In the genomic region with DNA sequence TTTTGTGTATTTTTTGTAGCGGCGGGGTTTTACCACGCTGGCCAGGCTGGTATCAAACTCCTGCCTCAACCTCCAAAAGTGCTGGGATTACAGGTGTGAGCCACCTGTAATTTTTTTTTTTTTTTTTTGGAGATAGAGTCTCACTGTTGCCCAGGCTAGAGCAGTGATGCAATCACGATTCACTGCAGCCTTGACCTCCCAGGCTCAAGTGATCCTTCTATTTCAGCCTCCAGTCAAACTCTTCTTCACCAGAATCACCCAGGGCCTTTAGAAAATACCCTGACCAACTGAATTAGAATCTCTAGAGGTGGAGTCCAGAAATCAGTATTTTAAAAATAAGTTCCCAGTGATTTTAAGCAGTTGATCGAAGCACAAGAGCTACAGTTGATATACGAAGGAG, we compare ENCODE assay signal across 15 cellular contexts. TPM values are rescaled to one million over a fixed set of nuclear protein-coding genes. Genes with fewer than 3 reads are reported as not detected.
A peak's percentile ranks its signal among the peaks of the same experiment; 100 is the strongest.
DNase-seq lines count a peak whose midpoint lies in the region; ATAC-seq and TF ChIP-seq lines count a peak whose summit lies in the region.
"Had no signal": no experiment of that assay in that cellular context is flagged by ENCODE, and none has a peak within 500 bp of the region (broad histone marks: within the 10 kb centered on the region; RNA-seq: fewer than 3 reads in every experiment).

No MANE protein-coding gene starts in this region.

- peak overlapping the region; percentile 29 to 59 for H3K4me3 ChIP-seq in mucosa of rectum (ENCODE audit: low read length in 2 of 2)
- H3K4me3 ChIP-seq: ascending aorta had no signal

- no peaks in the 10 kb centered on the region for H3K9me3 ChIP-seq in mucosa of rectum (ENCODE audit: control insufficient read depth in 2 of 2, low read length in 2 of 2)
- H3K9me3 ChIP-seq: ascending aorta, SK-N-SH had no signal

- DNase-seq in activated naive CD8-positive, alpha-beta T cell treated with anti-CD3 and anti-CD28 coated beads, Interleukin-2, amount 10 ng/mL, durations not matched to agents 7 days and 5 days = no peak
- DNase-seq in activated naive CD8-positive, alpha-beta T cell treated with anti-CD3 and anti-CD28 coated beads for 36 hours = no peak
- DNase-seq in chondrocyte (ENCODE audit: low spot score) (no peak), type B pancreatic cell (ENCODE audit: extremely low spot score, unreplicated experiment) (no peak), AML-193 (lab: John Stamatoyannopoulos, UW) (no peak)
- no peak for DNase-seq in T-helper 2 cell treated with Interferon-gamma antibody and Interleukin-4, amounts not matched to agents 5 μg/mL and 100 μg/mL, for 36 hours (ENCODE audit: low spot score)
- DNase-seq: GOT3; NCI-H446 treated with DMSO at 0.1 percent for 48 hours; SK-N-SH; stimulated activated CD8-positive, alpha-beta memory T cell treated with anti-CD3 and anti-CD28 coated beads, Interleukin-4, amount 100 ng/mL, for 48 hours had no signal

- H3K9me3 Mint-ChIP-seq in activated naive CD8-positive, alpha-beta T cell treated with anti-CD3 and anti-CD28 coated beads, Interleukin-2, amount 10 ng/mL, durations not matched to agents 7 days and 5 days = no peaks in the 10 kb centered on the region
- H3K9me3 Mint-ChIP-seq in activated naive CD8-positive, alpha-beta T cell treated with anti-CD3 and anti-CD28 coated beads for 36 hours = no peaks in the 10 kb centered on the region
- H3K9me3 Mint-ChIP-seq in chondrocyte (ENCODE audit: low read depth) = no peaks in the 10 kb centered on the region
- no peaks in the 10 kb centered on the region for H3K9me3 Mint-ChIP-seq in type B pancreatic cell
- no peaks in the 10 kb centered on the region for H3K9me3 Mint-ChIP-seq in T-helper 2 cell treated with Interferon-gamma antibody and Interleukin-4, amounts not matched to agents 5 μg/mL and 100 μg/mL, for 36 hours

- POLR2A ChIA-PET in activated naive CD8-positive, alpha-beta T cell treated with anti-CD3 and anti-CD28 coated beads, Interleukin-2, amount 10 ng/mL, durations not matched to agents 7 days and 5 days (lab: Charles Lee) = interaction anchor here (4.0 kb wide), 1 partner anchor 14 kb away, joined by 14 read pairs; the partner anchor contains the start of gene KAT2A

- H3K27ac ChIP-seq in mucosa of rectum (ENCODE audit: low read depth in 2 of 2, low read length in 2 of 2) = peak overlapping the region; percentile 91 to 95

- peaks cover 22% of the 10 kb centered on the region for H3K36me3 Mint-ChIP-seq in activated naive CD8-positive, alpha-beta T cell treated with anti-CD3 and anti-CD28 coated beads, Interleukin-2, amount 10 ng/mL, durations not matched to agents 7 days and 5 days
- peaks cover 9% of the 10 kb centered on the region for H3K36me3 Mint-ChIP-seq in activated naive CD8-positive, alpha-beta T cell treated with anti-CD3 and anti-CD28 coated beads for 36 hours
- H3K36me3 Mint-ChIP-seq in chondrocyte (ENCODE audit: low read depth) = peaks cover 15% of the 10 kb centered on the region
- peaks cover 3% of the 10 kb centered on the region for H3K36me3 Mint-ChIP-seq in type B pancreatic cell
- peaks cover 21% of the 10 kb centered on the region for H3K36me3 Mint-ChIP-seq in T-helper 2 cell treated with Interferon-gamma antibody and Interleukin-4, amounts not matched to agents 5 μg/mL and 100 μg/mL, for 36 hours (ENCODE audit: low read depth)

- H3K4me1 Mint-ChIP-seq in activated naive CD8-positive, alpha-beta T cell treated with anti-CD3 and anti-CD28 coated beads, Interleukin-2, amount 10 ng/mL, durations not matched to agents 7 days and 5 days = peaks cover 37% of the 10 kb centered on the region
- H3K4me1 Mint-ChIP-seq in activated naive CD8-positive, alpha-beta T cell treated with anti-CD3 and anti-CD28 coated beads for 36 hours = peaks cover 64% of the 10 kb centered on the region
- H3K4me1 Mint-ChIP-seq in chondrocyte (ENCODE audit: low read depth) (peaks cover 57% of the 10 kb centered on the region), type B pancreatic cell (ENCODE audit: unreplicated experiment) (peaks cover 22% of the 10 kb centered on the region)
- peaks cover 24% of the 10 kb centered on the region for H3K4me1 Mint-ChIP-seq in T-helper 2 cell treated with Interferon-gamma antibody and Interleukin-4, amounts not matched to agents 5 μg/mL and 100 μg/mL, for 36 hours (ENCODE audit: low read depth)

- no peak for ATAC-seq in activated naive CD8-positive, alpha-beta T cell treated with anti-CD3 and anti-CD28 coated beads, Interleukin-2, amount 10 ng/mL, durations not matched to agents 7 days and 5 days (ENCODE audit: low read depth)
- ATAC-seq in GM21737 (IDR thresholded peaks at IDR 0.05; ENCODE audit: unreplicated experiment) = no peak

- no peak for TF ChIP-seq CTCF in chondrocyte (IDR thresholded peaks at IDR 0.05)
- no peak for TF ChIP-seq CTCF in type B pancreatic cell (conservative IDR thresholded peaks at IDR 0.05)

- H3K4me3 Mint-ChIP-seq in activated naive CD8-positive, alpha-beta T cell treated with anti-CD3 and anti-CD28 coated beads, Interleukin-2, amount 10 ng/mL, durations not matched to agents 7 days and 5 days = no peak overlapping the region
- no peak overlapping the region for H3K4me3 Mint-ChIP-seq in activated naive CD8-positive, alpha-beta T cell treated with anti-CD3 and anti-CD28 coated beads for 36 hours
- H3K4me3 Mint-ChIP-seq in chondrocyte (ENCODE audit: unreplicated experiment) = no peak overlapping the region
- H3K4me3 Mint-ChIP-seq in type B pancreatic cell = peak overlapping the region; percentile 72
- no peak overlapping the region for H3K4me3 Mint-ChIP-seq in T-helper 2 cell treated with Interferon-gamma antibody and Interleukin-4, amounts not matched to agents 5 μg/mL and 100 μg/mL, for 36 hours

- H3K27me3 ChIP-seq in mucosa of rectum (ENCODE audit: control insufficient read depth in 2 of 2, insufficient read depth in 2 of 2, low read length in 2 of 2) = no peaks in the 10 kb centered on the region
- H3K27me3 ChIP-seq: ascending aorta had no signal

- H3K27ac Mint-ChIP-seq in activated naive CD8-positive, alpha-beta T cell treated with anti-CD3 and anti-CD28 coated beads, Interleukin-2, amount 10 ng/mL, durations not matched to agents 7 days and 5 days = peak overlapping the region; percentile 61
- no peak overlapping the region for H3K27ac Mint-ChIP-seq in activated naive CD8-positive, alpha-beta T cell treated with anti-CD3 and anti-CD28 coated beads for 36 hours
- H3K27ac Mint-ChIP-seq in chondrocyte (ENCODE audit: unreplicated experiment) = peak overlapping the region; percentile 38
- peak overlapping the region; percentile 87 for H3K27ac Mint-ChIP-seq in type B pancreatic cell
- H3K27ac Mint-ChIP-seq in T-helper 2 cell treated with Interferon-gamma antibody and Interleukin-4, amounts not matched to agents 5 μg/mL and 100 μg/mL, for 36 hours = no peak overlapping the region

- no peaks in the 10 kb centered on the region for H3K27me3 Mint-ChIP-seq in activated naive CD8-positive, alpha-beta T cell treated with anti-CD3 and anti-CD28 coated beads, Interleukin-2, amount 10 ng/mL, durations not matched to agents 7 days and 5 days
- H3K27me3 Mint-ChIP-seq in activated naive CD8-positive, alpha-beta T cell treated with anti-CD3 and anti-CD28 coated beads for 36 hours = no peaks in the 10 kb centered on the region
- H3K27me3 Mint-ChIP-seq in chondrocyte (ENCODE audit: low read depth) (no peaks in the 10 kb centered on the region), type B pancreatic cell (no peaks in the 10 kb centered on the region)
- no peaks in the 10 kb centered on the region for H3K27me3 Mint-ChIP-seq in T-helper 2 cell treated with Interferon-gamma antibody and Interleukin-4, amounts not matched to agents 5 μg/mL and 100 μg/mL, for 36 hours (ENCODE audit: low read depth)

- peak overlapping the region; percentile 60 to 65 for H3K9ac ChIP-seq in mucosa of rectum (ENCODE audit: low read depth in 1 of 2, low read length in 2 of 2)
- H3K9ac ChIP-seq: SK-N-SH had no signal

- H3K36me3 ChIP-seq in mucosa of rectum (ENCODE audit: control insufficient read depth in 2 of 2, insufficient read depth in 2 of 2, low read length in 2 of 2) = peaks cover 5 to 9% of the 10 kb centered on the region in 2 donors

- H3K4me1 ChIP-seq in mucosa of rectum (ENCODE audit: control insufficient read depth in 2 of 2, insufficient read depth in 2 of 2, low read length in 2 of 2) = peaks cover 47 to 50% of the 10 kb centered on the region in 2 donors

RNA-seq across cellular contexts. Expression of gene HSPB9, which starts 12.5 kb away (rescaled TPM):
- total RNA-seq in activated naive CD8-positive, alpha-beta T cell treated with anti-CD3 and anti-CD28 coated beads, Interleukin-2, amount 10 ng/mL, durations not matched to agents 7 days and 5 days = under 1 TPM; 0.31 to 0.36 TPM
- under 1 TPM; 0.18 to 0.33 TPM for total RNA-seq in activated naive CD8-positive, alpha-beta T cell treated with anti-CD3 and anti-CD28 coated beads for 36 hours
- total RNA-seq in chondrocyte (not detected in 3 replicates), type B pancreatic cell (ENCODE audit: low replicate concordance) (0.36 TPM in 1 of 2 replicates, not detected in the other)
- total RNA-seq: A673, ascending aorta, fibroblast of villous mesenchyme had no signal

RNA-seq across cellular contexts. Expression of gene KAT2A, which starts 14.0 kb away (rescaled TPM):
- 10 to 100 TPM; 45.1 to 46.9 TPM for total RNA-seq in activated naive CD8-positive, alpha-beta T cell treated with anti-CD3 and anti-CD28 coated beads, Interleukin-2, amount 10 ng/mL, durations not matched to agents 7 days and 5 days
- total RNA-seq in activated naive CD8-positive, alpha-beta T cell treated with anti-CD3 and anti-CD28 coated beads for 36 hours = 10 to 100 TPM; 49.1 to 51.6 TPM
- total RNA-seq in chondrocyte = 21.7 to 38.0 TPM (median 22.3 TPM) in 3 replicates
- total RNA-seq in type B pancreatic cell (ENCODE audit: low replicate concordance) = 36.0 and 63.5 TPM in 2 replicates

RNA-seq across cellular contexts. Expression of gene RAB5C, which starts 19.6 kb away (rescaled TPM):
- total RNA-seq in activated naive CD8-positive, alpha-beta T cell treated with anti-CD3 and anti-CD28 coated beads, Interleukin-2, amount 10 ng/mL, durations not matched to agents 7 days and 5 days = 10 to 100 TPM; 86.7 to 90.5 TPM
- 10 to 100 TPM; 44.4 to 48.9 TPM for total RNA-seq in activated naive CD8-positive, alpha-beta T cell treated with anti-CD3 and anti-CD28 coated beads for 36 hours
- total RNA-seq in chondrocyte (107 to 118 TPM (median 116 TPM) in 3 replicates), type B pancreatic cell (ENCODE audit: low replicate concordance) (85.6 and 107 TPM in 2 replicates)

RNA-seq across cellular contexts. Expression of gene DHX58, which starts 22.6 kb away (rescaled TPM):
- total RNA-seq in activated naive CD8-positive, alpha-beta T cell treated with anti-CD3 and anti-CD28 coated beads, Interleukin-2, amount 10 ng/mL, durations not matched to agents 7 days and 5 days = 10 to 100 TPM; 68.7 to 77.6 TPM
- 10 to 100 TPM; 23.5 to 24.9 TPM for total RNA-seq in activated naive CD8-positive, alpha-beta T cell treated with anti-CD3 and anti-CD28 coated beads for 36 hours
- total RNA-seq in chondrocyte (0.53 to 0.64 TPM (median 0.55 TPM) in 3 replicates), type B pancreatic cell (ENCODE audit: low replicate concordance) (0.72 and 1.3 TPM in 2 replicates)

RNA-seq across cellular contexts. Expression of gene ZNF385C, which starts 36.9 kb away (rescaled TPM):
- total RNA-seq in activated naive CD8-positive, alpha-beta T cell treated with anti-CD3 and anti-CD28 coated beads, Interleukin-2, amount 10 ng/mL, durations not matched to agents 7 days and 5 days = under 1 TPM; 0.40 to 0.58 TPM
- total RNA-seq in activated naive CD8-positive, alpha-beta T cell treated with anti-CD3 and anti-CD28 coated beads for 36 hours = 1 to 10 TPM in 1 of 2 experiments, under 1 TPM in 1; 0.92 to 1.2 TPM
- 0.07 to 0.18 TPM in 2 of 3 replicates, not detected in the other for total RNA-seq in chondrocyte
- 1.7 and 3.3 TPM in 2 replicates for total RNA-seq in type B pancreatic cell (ENCODE audit: low replicate concordance)
- total RNA-seq: ascending aorta, fibroblast of villous mesenchyme had no signal

Comparison
In these comparisons a context has a peak if more than half of its experiments do, and no peak if none do; other contexts are left out.
1. H3K27ac Mint-ChIP-seq: peak in activated naive CD8-positive, alpha-beta T cell treated with anti-CD3 and anti-CD28 coated beads, Interleukin-2, amount 10 ng/mL, durations not matched to agents 7 days and 5 days (single experiment), chondrocyte (single experiment) and type B pancreatic cell (single experiment); none in activated naive CD8-positive, alpha-beta T cell treated with anti-CD3 and anti-CD28 coated beads for 36 hours (single experiment) and T-helper 2 cell treated with Interferon-gamma antibody and Interleukin-4, amounts not matched to agents 5 μg/mL and 100 μg/mL, for 36 hours (single experiment).